In the genomic region with DNA sequence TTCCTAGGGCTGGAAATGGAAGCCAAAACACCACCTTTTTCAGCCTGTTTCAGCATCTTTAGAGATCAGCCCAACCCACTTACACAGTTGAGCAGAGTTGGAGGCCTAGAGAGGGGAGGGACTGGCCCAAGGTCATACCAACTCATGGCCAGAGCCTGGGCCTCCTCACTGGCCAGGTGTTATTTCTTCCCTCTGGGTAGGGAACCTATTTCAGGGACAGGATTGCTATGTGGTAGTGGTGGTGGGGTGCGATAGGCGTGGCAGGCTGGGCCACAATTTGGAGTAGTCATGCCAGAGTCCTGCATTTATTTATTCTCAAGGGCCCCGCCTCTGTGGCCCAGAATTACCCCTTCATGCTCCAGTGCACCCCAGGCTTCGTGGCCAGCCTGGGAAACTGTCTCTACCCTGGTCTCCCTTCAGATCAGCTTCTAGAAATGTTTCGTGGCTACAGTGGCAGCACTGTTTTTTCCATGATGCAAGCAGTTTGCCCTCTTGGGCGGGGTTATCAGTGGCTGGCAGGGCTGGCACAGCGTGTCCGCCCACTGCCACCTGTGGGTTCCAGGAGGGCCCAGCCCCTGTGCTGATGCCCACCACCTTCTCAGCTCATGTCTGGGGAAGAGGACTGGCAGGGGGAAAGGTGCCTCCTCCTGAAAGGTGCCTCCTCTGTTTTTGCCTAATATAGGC, we compare ENCODE assay signal across 13 cellular contexts. TPM values are rescaled to one million over a fixed set of nuclear protein-coding genes. Genes with fewer than 3 reads are reported as not detected.
DNase-seq lines count a peak whose midpoint lies in the region; ATAC-seq, FAIRE-seq and TF ChIP-seq lines count a peak whose summit lies in the region.
"Had no signal": no experiment of that assay in that cellular context is flagged by ENCODE, and none has a peak within 500 bp of the region (broad histone marks: within the 10 kb centered on the region; RNA-seq: fewer than 3 reads in every experiment).

No MANE protein-coding gene starts in this region.

- no peak overlapping the region for H3K4me2 ChIP-seq in K562 (ENCODE audit: insufficient read depth, low read length)
- no peak overlapping the region for H3K4me2 ChIP-seq in mesenchymal stem cell (ENCODE audit: low read length, poor library complexity, severe bottlenecking)

- POLR2A ChIA-PET in K562 (lab: Yijun Ruan, JAX), result interaction anchor here (0.6 to 3.0 kb wide), 6 partner anchors 10 to 36 kb away, joined by 3 to 14 read pairs (median 6); no protein-coding TSS in a partner anchor
- POLR2A ChIA-PET in activated CD4-positive, alpha-beta memory T cell treated with anti-CD3 and anti-CD28 coated beads, Interleukin-2, amount 10 ng/mL, durations not matched to agents 7 days and 5 days (lab: Charles Lee), result no interaction called here

- 94% methylated on average over 8 of the region's 8 CpGs for WGBS in K562 (ENCODE audit: insufficient coverage, low coverage, missing lambda C conversion rate)
- WGBS in mesenchymal stem cell, result 97% methylated on average over 8 of the region's 8 CpGs

- no peak overlapping the region for H4K8ac ChIP-seq in mesenchymal stem cell (ENCODE audit: low read length)

- no peak for TF ChIP-seq RAD21 in K562 (CRISPR knock-in tag; conservative IDR thresholded peaks at IDR 0.05 in 1 of 2, IDR thresholded peaks at IDR 0.05 in 1 of 2)

- H3K36me3 Mint-ChIP-seq in activated CD4-positive, alpha-beta memory T cell treated with anti-CD3 and anti-CD28 coated beads, Interleukin-2, amount 10 ng/mL, durations not matched to agents 7 days and 5 days (ENCODE audit: low read depth), result peaks cover 32% of the 10 kb centered on the region
- H3K36me3 Mint-ChIP-seq: naive thymus-derived CD8-positive, alpha-beta T cell had no signal

- TF ChIP-seq EP300 in K562 (IDR thresholded peaks at IDR 0.05; ENCODE audit: low read length), result no peak

- H3K9me3 Mint-ChIP-seq in activated CD4-positive, alpha-beta memory T cell treated with anti-CD3 and anti-CD28 coated beads, Interleukin-2, amount 10 ng/mL, durations not matched to agents 7 days and 5 days, result no peaks in the 10 kb centered on the region
- H3K9me3 Mint-ChIP-seq: activated CD4-positive, alpha-beta memory T cell treated with anti-CD3 and anti-CD28 coated beads for 36 hours; effector memory CD8-positive, alpha-beta T cell; naive thymus-derived CD8-positive, alpha-beta T cell had no signal

- peaks cover 34% of the 10 kb centered on the region for H3K79me1 ChIP-seq in mesenchymal stem cell (replicated peaks; ENCODE audit: low read length, poor library complexity, severe bottlenecking)

- no peaks in the 10 kb centered on the region for H3K27me3 Mint-ChIP-seq in activated CD4-positive, alpha-beta memory T cell treated with anti-CD3 and anti-CD28 coated beads, Interleukin-2, amount 10 ng/mL, durations not matched to agents 7 days and 5 days

- H3K27ac ChIP-seq in cardiac muscle cell (peak overlapping the region; percentile 64), K562 (ENCODE audit: extremely low read depth, low read depth, low read length) (no peak overlapping the region), mesenchymal stem cell (ENCODE audit: low read length, poor library complexity, severe bottlenecking) (no peak overlapping the region), uterus (peak overlapping the region; percentile 89)

- H3K4me3 ChIP-seq in cardiac muscle cell (no peak overlapping the region), K562 (no peak overlapping the region), mesenchymal stem cell (ENCODE audit: insufficient read depth in 1 of 2, low read depth in 1 of 2, low read length in 2 of 2) (no peak overlapping the region), uterus (no peak overlapping the region)

- H3K14ac ChIP-seq in mesenchymal stem cell (ENCODE audit: low read length in 2 of 2), result no peak overlapping the region

- TF ChIP-seq CTCF in cardiac muscle cell (IDR thresholded peaks at IDR 0.05; ENCODE audit: low read depth, low read length) (no peak), K562 (IDR thresholded peaks at IDR 0.05 in 2 of 3, conservative IDR thresholded peaks at IDR 0.05 in 1 of 3; ENCODE audit: insufficient read depth in 2 of 3, low read depth in 1 of 3, low read length in 3 of 3) (no peak), uterus (IDR thresholded peaks at IDR 0.05) (no peak)

- H3K27ac Mint-ChIP-seq in activated CD4-positive, alpha-beta memory T cell treated with anti-CD3 and anti-CD28 coated beads, Interleukin-2, amount 10 ng/mL, durations not matched to agents 7 days and 5 days, result no peak overlapping the region
- H3K27ac Mint-ChIP-seq: activated CD4-positive, alpha-beta memory T cell treated with anti-CD3 and anti-CD28 coated beads for 36 hours; naive thymus-derived CD8-positive, alpha-beta T cell had no signal

- no peak for FAIRE-seq in K562 (lab: Jason Lieb, UNC)
- FAIRE-seq: astrocyte had no signal

- no peak overlapping the region for H4K91ac ChIP-seq in mesenchymal stem cell (ENCODE audit: low read length)

- H3K23ac ChIP-seq in mesenchymal stem cell (ENCODE audit: low read length in 2 of 2), result no peak overlapping the region

- ATAC-seq in Right ventricle myocardium inferior (no peak), K562 (no peak), HG03025 (IDR thresholded peaks at IDR 0.05; ENCODE audit: low FRiP score, unreplicated experiment) (no peak)
- ATAC-seq: effector memory CD8-positive, alpha-beta T cell; naive thymus-derived CD8-positive, alpha-beta T cell had no signal

- no peak overlapping the region for H2BK120ac ChIP-seq in mesenchymal stem cell (ENCODE audit: low read depth, low read length)

- H3K4me1 ChIP-seq in cardiac muscle cell (ENCODE audit: low read depth), result peaks cover 10% of the 10 kb centered on the region
- H3K4me1 ChIP-seq in K562 (replicated peaks in 1 of 2; ENCODE audit: control insufficient read depth in 2 of 2, insufficient read depth in 2 of 2, low read length in 2 of 2), result peaks cover 26 to 48% of the 10 kb centered on the region in 2 experiments
- peaks cover 53% of the 10 kb centered on the region for H3K4me1 ChIP-seq in mesenchymal stem cell (ENCODE audit: control insufficient read depth, insufficient read depth, low read depth, low read length)
- H3K4me1 ChIP-seq in uterus, result peaks cover 0 to 5% of the 10 kb centered on the region in 2 donors

- H2AFZ ChIP-seq in K562 (ENCODE audit: low read depth, low read length) (no peak overlapping the region), mesenchymal stem cell (ENCODE audit: low read depth, low read length) (no peak overlapping the region)

- no peaks in the 10 kb centered on the region for H3K9me3 ChIP-seq in cardiac muscle cell (ENCODE audit: low read depth)
- no peaks in the 10 kb centered on the region for H3K9me3 ChIP-seq in K562 (replicated peaks; ENCODE audit: control insufficient read depth, insufficient read depth, low read depth, low read length)
- H3K9me3 ChIP-seq in mesenchymal stem cell (ENCODE audit: control insufficient read depth, low read length), result no peaks in the 10 kb centered on the region
- no peaks in the 10 kb centered on the region for H3K9me3 ChIP-seq in uterus

- TF ChIP-seq POLR2A in K562 (conservative IDR thresholded peaks at IDR 0.05) (no peak), uterus (IDR thresholded peaks at IDR 0.05) (no peak)

- no peaks in the 10 kb centered on the region for H3K27me3 ChIP-seq in cardiac muscle cell
- no peaks in the 10 kb centered on the region for H3K27me3 ChIP-seq in K562 (ENCODE audit: control insufficient read depth in 2 of 2, insufficient read depth in 2 of 2, low read length in 2 of 2)
- H3K27me3 ChIP-seq in mesenchymal stem cell (ENCODE audit: control insufficient read depth in 1 of 2, insufficient read depth in 1 of 2, low read length in 2 of 2), result no peaks in the 10 kb centered on the region
- no peaks in the 10 kb centered on the region for H3K27me3 ChIP-seq in uterus

- no TSS peak for BruUV-seq in K562 (replicated peaks; lab: Mats Ljungman, UMichigan)

- no peak overlapping the region for H3K4ac ChIP-seq in mesenchymal stem cell (ENCODE audit: low read depth in 1 of 2, low read length in 2 of 2)

- DNase-seq in cardiac muscle cell (ENCODE audit: low read depth in 1 of 2, low spot score in 1 of 2) (no peak), Right ventricle myocardium inferior (ENCODE audit: missing footprints) (no peak), K562 (ENCODE audit: extremely low read depth in 1 of 4, low spot score in 3 of 4) (no peak), mesenchymal stem cell (no peak), uterus (no peak), dermis blood vessel endothelial cell (no peak)
- DNase-seq in activated CD4-positive, alpha-beta memory T cell treated with anti-CD3 and anti-CD28 coated beads, Interleukin-2, amount 10 ng/mL, durations not matched to agents 7 days and 5 days, result no peak
- DNase-seq: activated CD4-positive, alpha-beta memory T cell treated with anti-CD3 and anti-CD28 coated beads for 36 hours; activated effector memory CD4-positive, alpha-beta T cell treated with Interleukin-2 at 50 U/mL for 16 hours; effector memory CD8-positive, alpha-beta T cell; naive thymus-derived CD8-positive, alpha-beta T cell had no signal

- H3K36me3 ChIP-seq in cardiac muscle cell (peaks cover 55% of the 10 kb centered on the region), K562 (ENCODE audit: control insufficient read depth, insufficient read depth, low read length) (peaks cover 93% of the 10 kb centered on the region), mesenchymal stem cell (ENCODE audit: control insufficient read depth in 1 of 2, insufficient read depth in 2 of 2, low read depth in 1 of 2, low read length in 2 of 2) (peaks cover 53 to 71% of the 10 kb centered on the region in 2 experiments), uterus (no peaks in the 10 kb centered on the region)

- H3K9ac ChIP-seq in K562 (ENCODE audit: insufficient read depth in 1 of 2, low read depth in 2 of 2, low read length in 2 of 2) (peak overlapping the region in 1 of 2 experiments; percentile 45; a peak in 2 of 4 replicates), mesenchymal stem cell (ENCODE audit: low read length) (peak overlapping the region; percentile 98)

- no peak overlapping the region for H2BK12ac ChIP-seq in mesenchymal stem cell (ENCODE audit: low read length in 2 of 2)

- H3K18ac ChIP-seq in mesenchymal stem cell (ENCODE audit: low read depth in 1 of 2, low read length in 2 of 2), result no peak overlapping the region

- in situ Hi-C loops in K562 (cut with MboI), result no loop called here

- CTCF ChIA-PET in K562 (lab: Yijun Ruan, JAX; ENCODE audit: low intra/inter-chr PET ratio), result interaction anchor here (1.5 kb wide), 1 partner anchor 53 kb away, joined by 4 read pairs; no protein-coding TSS in a partner anchor
- CTCF ChIA-PET in activated CD4-positive, alpha-beta memory T cell treated with anti-CD3 and anti-CD28 coated beads, Interleukin-2, amount 10 ng/mL, durations not matched to agents 7 days and 5 days (lab: Charles Lee), result interaction anchor here (0.9 to 6.5 kb wide), 2 partner anchors 287 to 304 kb away, joined by 5 to 49 read pairs; no protein-coding TSS in a partner anchor

- H3K79me2 ChIP-seq in K562 (ENCODE audit: control insufficient read depth, insufficient read depth, low read length), result peaks cover 100% of the 10 kb centered on the region

- H2AK5ac ChIP-seq in mesenchymal stem cell (ENCODE audit: low read length, severe bottlenecking), result no peak overlapping the region

- H2BK5ac ChIP-seq in mesenchymal stem cell (ENCODE audit: low read depth, low read length, poor library complexity, severe bottlenecking), result no peak overlapping the region

- H3K9me1 ChIP-seq in K562 (ENCODE audit: control insufficient read depth, insufficient read depth, low read length), result peaks cover 44% of the 10 kb centered on the region

- intact Hi-C loops in Right ventricle myocardium inferior (cut with DNase I), result loop anchor here (10.0 kb wide), 1 partner anchor 449 kb away; the partner anchor contains the start of gene SLC29A1
- intact Hi-C loops in K562 (cut with micrococcal nuclease), result no loop called here
- intact Hi-C loops in uterus (cut with DNase I; ENCODE audit: low total_unique reads), result loop anchor here (10.0 kb wide), 1 partner anchor 229 kb away; no protein-coding TSS in a partner anchor

- H3K4me3 Mint-ChIP-seq in activated CD4-positive, alpha-beta memory T cell treated with anti-CD3 and anti-CD28 coated beads, Interleukin-2, amount 10 ng/mL, durations not matched to agents 7 days and 5 days, result no peak overlapping the region
- H3K4me3 Mint-ChIP-seq: activated CD4-positive, alpha-beta memory T cell treated with anti-CD3 and anti-CD28 coated beads for 36 hours; effector memory CD8-positive, alpha-beta T cell had no signal

- peaks cover 47% of the 10 kb centered on the region for H3K4me1 Mint-ChIP-seq in activated CD4-positive, alpha-beta memory T cell treated with anti-CD3 and anti-CD28 coated beads, Interleukin-2, amount 10 ng/mL, durations not matched to agents 7 days and 5 days

- peaks cover 94% of the 10 kb centered on the region for H4K20me1 ChIP-seq in K562 (replicated peaks; ENCODE audit: control insufficient read depth, insufficient read depth, low read length)

- no peak overlapping the region for H2BK15ac ChIP-seq in mesenchymal stem cell (ENCODE audit: low read depth, poor library complexity, severe bottlenecking)

RNA-seq across cellular contexts. Expression of gene VEGFA, which starts 6.2 kb away (rescaled TPM):
- 409 and 626 TPM in 2 replicates for total RNA-seq in cardiac muscle cell
- polyA plus RNA-seq in cardiac muscle cell, result 199 and 228 TPM in 2 replicates
- total RNA-seq in Right ventricle myocardium inferior, result 242 TPM
- 511 and 945 TPM in 2 replicates for total RNA-seq in K562 (2011; cell fraction: chromatin; rRNA removed; ENCODE audit: low replicate concordance)
- 536 and 553 TPM in 2 replicates for total RNA-seq in K562 (2011; cell fraction: nucleolus; rRNA removed)
- 559 and 592 TPM in 2 replicates for total RNA-seq in K562 (2011; cell fraction: nucleoplasm; rRNA removed)
- total RNA-seq in K562 (2014; rRNA removed), result 124 and 144 TPM in 2 replicates
- total RNA-seq in K562 (2014; rRNA removed; fragmentation: Illumina TruSeq; extraction: Trizol), result 66.5 and 70.7 TPM in 2 replicates
- 25.8 and 27.0 TPM in 2 replicates for total RNA-seq in K562 (2015; rRNA removed; fragmentation: Illumina TruSeq; extraction: Trizol)
- total RNA-seq in K562 (2021), result 131 and 159 TPM in 2 replicates
- 271 and 467 TPM in 2 replicates for polyA plus RNA-seq in K562 (2011; rRNA removed)
- polyA plus RNA-seq in K562 (2011; cell fraction: cytosol; rRNA removed), result 222 and 346 TPM in 2 replicates
- polyA plus RNA-seq in K562 (2011; cell fraction: nucleus; rRNA removed), result 1,880 and 1,961 TPM in 2 replicates
- 112 and 555 TPM in 2 replicates for polyA plus RNA-seq in K562 (2012)
- 134 and 172 TPM in 2 replicates for polyA plus RNA-seq in K562 (2014; fragmentation: Illumina TruSeq; extraction: Trizol)
- 10 to 100 TPM; 14.0 to 16.0 TPM for polyA plus RNA-seq in K562 (2014; fragmentation: Nextera tagmentation; extraction: Ambion mirVana)
- polyA plus RNA-seq in K562 (2014; rRNA removed), result 179 and 182 TPM in 2 replicates
- 359 and 374 TPM in 2 replicates for polyA minus RNA-seq in K562 (2011; rRNA and poly(A)+ RNA removed)
- 79.8 and 123 TPM in 2 replicates for polyA minus RNA-seq in K562 (2011; cell fraction: cytosol; rRNA and poly(A)+ RNA removed)
- polyA minus RNA-seq in K562 (2011; cell fraction: nucleus; rRNA and poly(A)+ RNA removed), result 310 and 397 TPM in 2 replicates
- polyA plus RNA-seq in mesenchymal stem cell (2013, experiment 1 of 2), result 94.9 TPM
- polyA plus RNA-seq in mesenchymal stem cell (2013, experiment 2 of 2), result 89.3 TPM
- total RNA-seq in uterus, result 100 to 1,000 TPM in 3 of 4 donors, 10 to 100 TPM in 1; 81.0 to 247 (median 156) TPM
- total RNA-seq in dermis blood vessel endothelial cell, result 5.8 and 10.9 TPM in 2 replicates
- total RNA-seq in activated CD4-positive, alpha-beta memory T cell treated with anti-CD3 and anti-CD28 coated beads, Interleukin-2, amount 10 ng/mL, durations not matched to agents 7 days and 5 days, result 10 to 100 TPM; 48.1 to 49.5 TPM
- polyA plus RNA-seq: naive thymus-derived CD8-positive, alpha-beta T cell had no signal

Comparison
In these comparisons a context has a peak if more than half of its experiments do, and no peak if none do; other contexts are left out.
1. H3K27ac ChIP-seq: peak in cardiac muscle cell (single experiment) and uterus (2 of 2); none in K562 (single experiment) and mesenchymal stem cell (single experiment).